ENCODE assay signal across 1 cellular context in genomic region chr3:107525954-107526305, GRCh38.
TF ChIP-seq lines count a peak whose summit lies in the region.

No MANE protein-coding gene starts in this region.

TF ChIP-seq in GM12878, 131 proteins besides CTCF, POLR2A, EP300 and RAD21 (continued from another document):
- no peak for TF ChIP-seq BCLAF1 (IDR thresholded peaks at IDR 0.05)
- TF ChIP-seq NKRF (conservative IDR thresholded peaks at IDR 0.05) = no peak
TF ChIP-seq in GM12878: peak in this region for 0.
